ENCODE assay signal across 8 cellular contexts in genomic region chr6:36623547-36624459, GRCh38. TPM values are rescaled to one million over a fixed set of nuclear protein-coding genes. Genes with fewer than 3 reads are reported as not detected.
DNase-seq lines count a peak whose midpoint lies in the region; ATAC-seq and TF ChIP-seq lines count a peak whose summit lies in the region.

No MANE protein-coding gene starts in this region.

- H3K4me3 ChIP-seq in H7 (ENCODE audit: insufficient read depth, low read depth, low read length) (no peak overlapping the region), ascending aorta (no peak overlapping the region)

- no peaks in the 10 kb centered on the region for H3K27me3 ChIP-seq in H7 (ENCODE audit: control insufficient read depth, insufficient read depth, low read length)
- H3K27me3 ChIP-seq in ascending aorta, result no peaks in the 10 kb centered on the region

- H3K4me1 ChIP-seq in ascending aorta, result peaks cover 18 to 46% of the 10 kb centered on the region in 2 donors

- H3K27ac ChIP-seq in ascending aorta, result no peak overlapping the region

- no peaks in the 10 kb centered on the region for H3K9me3 ChIP-seq in ascending aorta

- intact Hi-C loops in ascending aorta (cut with DNase I) (loop anchor here (1.0 to 10.0 kb wide), 3 partner anchors 103 to 361 kb away; partner anchors contain the start of gene MTCH1), sciatic nerve (cut with DNase I) (loop anchor here (5.0 kb wide), 1 partner anchor 58 kb away; no protein-coding TSS in a partner anchor)

- DNase-seq in COR-L47 (lab: John Stamatoyannopoulos, UW) (peak; percentile 84), H7 (peak; percentile 88), NCI-H146 (lab: John Stamatoyannopoulos, UW) (peak; percentile 75), T-helper 2 cell (peak; percentile 49 to 71 (median 61)), ascending aorta (ENCODE audit: low spot score in 2 of 2) (peak; percentile 43 to 93), hepatic stellate cell (ENCODE audit: low spot score) (peak; percentile 79), sciatic nerve (ENCODE audit: low spot score) (peak; percentile 94)

- TF ChIP-seq CTCF in ascending aorta (IDR thresholded peaks at IDR 0.05), result peak; percentile 82 to 96 (median 82)

- H3K36me3 ChIP-seq in H7 (replicated peaks; ENCODE audit: control insufficient read depth, insufficient read depth, low read length) (no peaks in the 10 kb centered on the region), ascending aorta (no peaks in the 10 kb centered on the region)

- peak; percentile 78 for ATAC-seq in sciatic nerve
- no peak for ATAC-seq in GM18517 (IDR thresholded peaks at IDR 0.05; ENCODE audit: unreplicated experiment)

RNA-seq across cellular contexts. Expression of gene SRSF3, which starts 29.6 kb away (rescaled TPM):
- 111 and 171 TPM in 2 replicates for total RNA-seq in H7 (2014; rRNA removed; shearing (Covaris generic))
- total RNA-seq in ascending aorta (94.7 TPM), sciatic nerve (218 TPM)

RNA-seq across cellular contexts. Expression of gene CDKN1A, which starts 54.7 kb away (rescaled TPM):
- total RNA-seq in H7 (2014; rRNA removed; shearing (Covaris generic)), result 0.28 and 0.55 TPM in 2 replicates
- 353 TPM for total RNA-seq in ascending aorta
- 142 TPM for total RNA-seq in sciatic nerve

Comparison
In these comparisons a context has a peak if more than half of its experiments do, and no peak if none do; other contexts are left out.
1. RNA of gene CDKN1A, which starts 54.7 kb away (total RNA-seq): 353 TPM in ascending aorta (single experiment) and 142 TPM in sciatic nerve (single experiment); 0.28 to 0.55 TPM in H7; every median in the first group is over 10 times any median in the second.
2. Peak in every context shown above with its lines, with median percentiles within 50 percentile points of each other: DNase-seq.